ENCODE assay signal across 19 cellular contexts in the genomic region with DNA sequence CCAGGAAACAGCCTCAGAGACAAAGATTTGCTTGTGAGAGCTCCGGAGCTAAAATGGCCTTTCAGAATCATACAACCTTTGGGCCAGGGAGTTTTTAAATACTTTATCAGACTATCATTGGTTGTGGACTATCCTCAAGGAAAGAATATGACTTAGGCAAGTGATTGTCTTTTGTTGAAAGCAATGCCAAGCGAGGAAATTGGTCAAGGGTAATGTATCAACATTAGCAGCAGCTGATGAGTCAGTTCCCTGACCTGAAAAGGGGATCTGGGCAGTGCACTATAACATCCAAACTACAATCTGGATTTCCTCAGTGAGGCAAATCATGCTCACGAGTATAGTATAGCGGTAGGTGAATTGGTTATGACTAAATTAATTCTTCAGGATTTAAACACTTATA.
DNase-seq lines count a peak whose midpoint lies in the region; ATAC-seq, FAIRE-seq and TF ChIP-seq lines count a peak whose summit lies in the region.
"Had no signal": no experiment of that assay in that cellular context is flagged by ENCODE, and none has a peak within 500 bp of the region (broad histone marks: within the 10 kb centered on the region; RNA-seq: fewer than 3 reads in every experiment).

No MANE protein-coding gene starts in this region.

- TF ChIP-seq EP300 in H1 (IDR thresholded peaks at IDR 0.05; ENCODE audit: borderline replicate concordance in 1 of 2, low read depth in 2 of 2, low read length in 2 of 2) = no peak

- no peaks in the 10 kb centered on the region for H4K20me1 ChIP-seq in H1 (replicated peaks in 1 of 2; ENCODE audit: control insufficient read depth in 1 of 2, insufficient read depth in 2 of 2, low read length in 2 of 2)

- H4K5ac ChIP-seq in H1 (ENCODE audit: insufficient read length, low read depth, low read length) = no peak overlapping the region

- CTCF ChIA-PET in H1 (lab: Charles Lee; ENCODE audit: partially characterized antibody) = interaction anchor here (1.1 kb wide), 1 partner anchor 59 kb away, joined by 3 read pairs; no protein-coding TSS in a partner anchor

- DNase-seq in GM12891 (ENCODE audit: insufficient read length, low spot score) (no peak), SK-N-MC (ENCODE audit: low read depth, low spot score) (no peak), H1 (ENCODE audit: low read depth in 1 of 2, low spot score in 2 of 2) (no peak), renal cortical epithelial cell (ENCODE audit: low read depth) (peak; percentile 54)
- no peak for DNase-seq in effector CD8-positive, alpha-beta T cell (lab: John Stamatoyannopoulos, UW)
- DNase-seq: C1 segment of cervical spinal cord, DMS 273 treated with DMSO at 0.1 percent for 48 hours, GM23248, MG63, NCI-H1092, NCI-H146, NCI-H2081, NCI-H510A, NCI-H82, Right ventricle myocardium superior had no signal

- H2AFZ ChIP-seq in H1 (ENCODE audit: low read length) = no peak overlapping the region
- H2AFZ ChIP-seq: GM23248 had no signal

- no peaks in the 10 kb centered on the region for H3K79me2 ChIP-seq in H1 (ENCODE audit: control insufficient read depth in 1 of 2, insufficient read depth in 2 of 2, low read length in 2 of 2)

- no peak overlapping the region for H4K8ac ChIP-seq in H1 (ENCODE audit: extremely low read depth, insufficient read depth, low read length)

- H3K23ac ChIP-seq in H1 (ENCODE audit: insufficient read length) = no peak overlapping the region

- no peaks in the 10 kb centered on the region for H3K4me1 ChIP-seq in H1 (replicated peaks in 1 of 4; ENCODE audit: control insufficient read depth in 3 of 4, insufficient read depth in 4 of 4, low read length in 3 of 4)
- H3K4me1 ChIP-seq: A549 had no signal

- H2BK5ac ChIP-seq in H1 (ENCODE audit: low read depth, low read length) = no peak overlapping the region

- H3K18ac ChIP-seq in H1 (ENCODE audit: extremely low read depth, low read length) = no peak overlapping the region

- H2BK12ac ChIP-seq in H1 (ENCODE audit: low read depth, low read length) = no peak overlapping the region

- ATAC-seq in GM19351 (IDR thresholded peaks at IDR 0.05; ENCODE audit: unreplicated experiment) (no peak), GM18498 (IDR thresholded peaks at IDR 0.05; ENCODE audit: unreplicated experiment) (no peak)
- ATAC-seq: A549, Panc1 had no signal

- no peak overlapping the region for H3K4me2 ChIP-seq in H1 (ENCODE audit: insufficient read depth in 1 of 2, low read depth in 2 of 2, low read length in 2 of 2)
- H3K4me2 ChIP-seq: A549 had no signal

- no peak overlapping the region for H3K14ac ChIP-seq in H1 (ENCODE audit: insufficient read length)

- H2BK20ac ChIP-seq in H1 (ENCODE audit: low read length) = no peak overlapping the region

- no peak overlapping the region for H2BK15ac ChIP-seq in H1 (ENCODE audit: low read length)

- H3K36me3 ChIP-seq in SK-N-MC (ENCODE audit: insufficient read depth, low read length) (peaks cover 15% of the 10 kb centered on the region), H1 (ENCODE audit: control insufficient read depth in 2 of 4, insufficient read depth in 4 of 4, low read length in 3 of 4) (peaks cover 0 to 3% (median 0%) of the 10 kb centered on the region in 4 experiments; a peak in 2 of 8 replicates)
- H3K36me3 ChIP-seq: MG63 had no signal

- H3K9me3 ChIP-seq in SK-N-MC (ENCODE audit: low read depth, low read length) (peaks cover 13% of the 10 kb centered on the region; the same call in 1 of the 2 replicates), H1 (ENCODE audit: insufficient read depth in 2 of 2, low read depth in 1 of 2, low read length in 1 of 2) (peaks cover 4 to 7% of the 10 kb centered on the region in 2 experiments; a peak in 3 of 4 replicates)

- H3K56ac ChIP-seq in H1 (replicated peaks; ENCODE audit: insufficient read length, low read depth, low read length) = no peak overlapping the region

- TF ChIP-seq RAD21 in H1 (IDR thresholded peaks at IDR 0.05 in 1 of 2, conservative IDR thresholded peaks at IDR 0.05 in 1 of 2; ENCODE audit: low read depth in 2 of 2, low read length in 2 of 2) = no peak

- peak overlapping the region; percentile 20 for H4K91ac ChIP-seq in H1 (replicated peaks; ENCODE audit: insufficient read length, low read length)

- no peak overlapping the region for H2AK5ac ChIP-seq in H1 (ENCODE audit: low read depth, low read length)

- no peak overlapping the region for H2BK120ac ChIP-seq in H1 (replicated peaks; ENCODE audit: low read depth, low read length)

- H3K9ac ChIP-seq in SK-N-MC (ENCODE audit: insufficient read length) = no peak overlapping the region
- no peak overlapping the region for H3K9ac ChIP-seq in H1 (replicated peaks in 1 of 4; ENCODE audit: extremely low read depth in 1 of 4, low read depth in 3 of 4, low read length in 3 of 4)
- H3K9ac ChIP-seq: GM23248 had no signal

- H3K27ac ChIP-seq in SK-N-MC = peak overlapping the region; percentile 5; the same call in 1 of the 2 replicates
- H3K27ac ChIP-seq in H1 (ENCODE audit: low read depth, low read length) = no peak overlapping the region
- H3K27ac ChIP-seq: A549, GM23248 had no signal

- no peak overlapping the region for H3K4me3 ChIP-seq in SK-N-MC
- H3K4me3 ChIP-seq in H1 (ENCODE audit: extremely low read depth in 1 of 4, insufficient read depth in 2 of 4, low read depth in 3 of 4, low read length in 4 of 4) = no peak overlapping the region
- H3K4me3 ChIP-seq: A549, GM23248, MG63 had no signal

- WGBS in H1 (ENCODE audit: extremely low coverage in 1 of 2, insufficient coverage in 1 of 2, insufficient read length in 1 of 2, insufficient replicate concordance in 2 of 2, low coverage in 1 of 2, low lambda C conversion rate in 2 of 2, missing lambda C conversion rate in 1 of 2), 2 experiments = 89% methylated on average over 4 of the region's 4 CpGs; no CpG with 5 or more reads in 1 of the 2 experiments

- FAIRE-seq in GM12891 (lab: Jason Lieb, UNC) (no peak), H1 (lab: Jason Lieb, UNC) (no peak)
- FAIRE-seq: A549 had no signal

- no peak overlapping the region for H3K4ac ChIP-seq in H1 (replicated peaks; ENCODE audit: insufficient read length, low read depth, low read length)

- POLR2A ChIA-PET in H1 (lab: Charles Lee; ENCODE audit: partially characterized antibody) = no interaction called here

- no peak for TF ChIP-seq CTCF in H1 (IDR thresholded peaks at IDR 0.05; ENCODE audit: control extremely low read depth in 1 of 3, insufficient read depth in 1 of 3, low read depth in 1 of 3, low read length in 3 of 3)

- peaks cover 0 to 1% (median 0%) of the 10 kb centered on the region in 4 experiments; a peak in 1 of 7 replicates for H3K27me3 ChIP-seq in H1 (replicated peaks in 1 of 4; ENCODE audit: control insufficient read depth in 3 of 4, extremely low read depth in 1 of 4, insufficient read depth in 3 of 4, low read length in 3 of 4)
- H3K27me3 ChIP-seq: MG63 had no signal

- H3K79me1 ChIP-seq in H1 (ENCODE audit: low read depth, low read length) = no peaks in the 10 kb centered on the region

- no peaks in the 10 kb centered on the region for H3K23me2 ChIP-seq in H1 (ENCODE audit: low read depth, low read length)

- TF ChIP-seq POLR2A in GM12891 (IDR thresholded peaks at IDR 0.05; ENCODE audit: low read depth, low read length) (no peak), H1 (IDR thresholded peaks at IDR 0.05; ENCODE audit: control extremely low read depth in 1 of 2, low read depth in 2 of 2, low read length in 2 of 2) (no peak)

TF ChIP-seq in GM12891, 5 proteins besides CTCF, POLR2A, EP300 and RAD21:
- no peak for TF ChIP-seq POLR2AphosphoS5 (IDR thresholded peaks at IDR 0.05; ENCODE audit: low read depth, low read length)
- TF ChIP-seq PAX5 (IDR thresholded peaks at IDR 0.05; ENCODE audit: insufficient read depth, low read length, severe bottlenecking) = no peak
- no peak for TF ChIP-seq TAF1 (IDR thresholded peaks at IDR 0.05; ENCODE audit: low read depth, low read length)
- TF ChIP-seq SPI1 (IDR thresholded peaks at IDR 0.05; ENCODE audit: low read depth, low read length) = peak; percentile 30
- no peak for TF ChIP-seq POU2F2 (IDR thresholded peaks at IDR 0.05; ENCODE audit: low read depth, low read length)

TF ChIP-seq in H1, 55 proteins besides CTCF, POLR2A, EP300 and RAD21:
- TF ChIP-seq MAFK (IDR thresholded peaks at IDR 0.05; ENCODE audit: low read depth, low read length) (no peak), ASH2L (IDR thresholded peaks at IDR 0.05; ENCODE audit: low read length) (no peak), PHF8 (conservative IDR thresholded peaks at IDR 0.05; ENCODE audit: low read depth, low read length) (no peak), TAF1 (IDR thresholded peaks at IDR 0.05; ENCODE audit: low read depth, low read length) (no peak), NANOG (IDR thresholded peaks at IDR 0.05; ENCODE audit: insufficient read depth, low read depth, low read length, poor library complexity, severe bottlenecking) (no peak), KDM1A (IDR thresholded peaks at IDR 0.05; ENCODE audit: borderline replicate concordance, low read length) (no peak), TBP (IDR thresholded peaks at IDR 0.05; ENCODE audit: low read depth, low read length) (no peak), GTF2F1 (IDR thresholded peaks at IDR 0.05; ENCODE audit: borderline replicate concordance, low read depth, low read length) (no peak)
- TF ChIP-seq, protein P1, sequence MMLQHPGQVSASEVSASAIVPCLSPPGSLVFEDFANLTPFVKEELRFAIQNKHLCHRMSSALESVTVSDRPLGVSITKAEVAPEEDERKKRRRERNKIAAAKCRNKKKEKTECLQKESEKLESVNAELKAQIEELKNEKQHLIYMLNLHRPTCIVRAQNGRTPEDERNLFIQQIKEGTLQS (IDR thresholded peaks at IDR 0.05; ENCODE audit: insufficient read depth, low read depth, low read length) = no peak
- TF ChIP-seq, protein P2, sequence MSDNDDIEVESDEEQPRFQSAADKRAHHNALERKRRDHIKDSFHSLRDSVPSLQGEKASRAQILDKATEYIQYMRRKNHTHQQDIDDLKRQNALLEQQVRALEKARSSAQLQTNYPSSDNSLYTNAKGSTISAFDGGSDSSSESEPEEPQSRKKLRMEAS (IDR thresholded peaks at IDR 0.05) = no peak
